In the genomic region with DNA sequence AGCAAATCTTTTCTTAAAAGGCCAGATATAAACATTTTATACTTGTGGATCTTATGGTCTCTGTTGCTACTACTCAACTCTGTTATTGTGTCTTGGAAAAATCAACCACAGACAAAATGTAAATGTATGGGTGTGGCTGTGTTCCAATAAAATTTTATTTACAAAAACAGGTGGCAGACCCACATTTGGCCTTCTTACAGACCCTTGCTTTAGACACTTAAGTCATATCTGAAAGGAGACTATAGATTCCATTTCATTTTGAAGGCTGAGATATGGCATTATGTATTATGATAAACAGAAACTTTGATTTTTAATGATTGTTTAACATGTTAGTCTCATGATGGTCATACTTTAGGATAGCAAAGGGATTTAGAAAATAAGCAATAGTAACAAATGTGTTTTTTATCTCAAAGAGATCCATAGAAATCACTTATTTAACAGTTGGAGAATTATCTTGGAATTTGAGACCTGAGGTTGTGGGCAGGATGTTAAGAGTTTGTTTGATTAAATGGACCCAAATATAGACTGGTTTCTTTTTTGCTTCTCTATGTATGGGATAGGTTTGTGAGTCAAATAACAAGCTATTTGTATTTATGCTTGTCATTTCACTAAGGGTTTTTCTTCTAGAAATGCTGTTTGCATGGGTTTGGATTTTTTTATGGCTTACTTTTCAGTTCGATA, we compare ENCODE assay signal across 21 cellular contexts. TPM values are rescaled to one million over a fixed set of nuclear protein-coding genes. Genes with fewer than 3 reads are reported as not detected.
DNase-seq lines count a peak whose midpoint lies in the region; ATAC-seq, FAIRE-seq and TF ChIP-seq lines count a peak whose summit lies in the region.
"Had no signal": no experiment of that assay in that cellular context is flagged by ENCODE, and none has a peak within 500 bp of the region (broad histone marks: within the 10 kb centered on the region; RNA-seq: fewer than 3 reads in every experiment).

No MANE protein-coding gene starts in this region.

- H3K9me3 ChIP-seq in A549 (no peaks in the 10 kb centered on the region), ascending aorta (no peaks in the 10 kb centered on the region), left lung (no peaks in the 10 kb centered on the region)
- H3K9me3 ChIP-seq: psoas muscle, stomach had no signal

- TF ChIP-seq POLR2A in A549 (IDR thresholded peaks at IDR 0.05; ENCODE audit: low read length): no peak

- no peak overlapping the region for H3K4me3 Mint-ChIP-seq in activated T-cell treated with anti-CD3 and anti-CD28 coated beads, Interleukin-2, amount 50 U/mL, for 4 hours
- H3K4me3 Mint-ChIP-seq: CD4-positive, alpha-beta memory T cell; naive thymus-derived CD8-positive, alpha-beta T cell had no signal

- H3K4me2 ChIP-seq in A549: no peak overlapping the region

- H3K9me3 Mint-ChIP-seq in activated T-cell treated with anti-CD3 and anti-CD28 coated beads, Interleukin-2, amount 50 U/mL, for 4 hours: no peaks in the 10 kb centered on the region
- H3K9me3 Mint-ChIP-seq: CD4-positive, alpha-beta memory T cell; naive thymus-derived CD8-positive, alpha-beta T cell had no signal

- ATAC-seq in A549 (no peak), HG02610 (IDR thresholded peaks at IDR 0.05; ENCODE audit: unreplicated experiment) (peak; percentile 49), left lung (no peak), HG03342 (IDR thresholded peaks at IDR 0.05; ENCODE audit: unreplicated experiment) (no peak)
- ATAC-seq in activated T-cell treated with anti-CD3 and anti-CD28 coated beads, Interleukin-2, amount 50 U/mL, for 4 hours: no peak
- ATAC-seq: naive thymus-derived CD8-positive, alpha-beta T cell; psoas muscle; Right ventricle myocardium inferior had no signal

- H3K27me3 Mint-ChIP-seq in activated T-cell treated with anti-CD3 and anti-CD28 coated beads, Interleukin-2, amount 50 U/mL, for 4 hours (ENCODE audit: low read depth): no peaks in the 10 kb centered on the region
- H3K27me3 Mint-ChIP-seq: naive thymus-derived CD8-positive, alpha-beta T cell had no signal

- H3K36me3 ChIP-seq in ascending aorta: peaks cover 0 to 12% of the 10 kb centered on the region in 2 donors
- H3K36me3 ChIP-seq in left lung: no peaks in the 10 kb centered on the region

- H3K4me1 Mint-ChIP-seq in activated T-cell treated with anti-CD3 and anti-CD28 coated beads, Interleukin-2, amount 50 U/mL, for 4 hours (ENCODE audit: low read depth): peaks cover 2% of the 10 kb centered on the region
- H3K4me1 Mint-ChIP-seq: CD4-positive, alpha-beta memory T cell had no signal

- H3K36me3 Mint-ChIP-seq in activated T-cell treated with anti-CD3 and anti-CD28 coated beads, Interleukin-2, amount 50 U/mL, for 4 hours (ENCODE audit: insufficient read depth): peaks cover 1% of the 10 kb centered on the region

- POLR2A ChIA-PET in A549 (lab: Yijun Ruan, JAX): no interaction called here

- peak; percentile 76 for FAIRE-seq in A549 (lab: Jason Lieb, UNC)
- FAIRE-seq: bronchial epithelial cell had no signal

- H3K4me3 ChIP-seq in A549 (no peak overlapping the region), ascending aorta (no peak overlapping the region), left lung (no peak overlapping the region)
- H3K4me3 ChIP-seq: psoas muscle, stomach had no signal

- H3K27me3 ChIP-seq in ascending aorta: no peaks in the 10 kb centered on the region
- no peaks in the 10 kb centered on the region for H3K27me3 ChIP-seq in left lung
- H3K27me3 ChIP-seq: stomach had no signal

- CTCF ChIA-PET in A549 (lab: Yijun Ruan, JAX): interaction anchor here (0.7 to 1.5 kb wide), 3 partner anchors 11 to 722 kb away, joined by 3 to 4 read pairs (median 3); no protein-coding TSS in a partner anchor

- WGBS in A549 (ENCODE audit: missing lambda C conversion rate): 91% methylated on average over 1 of the region's 1 CpG

- H3K27ac ChIP-seq in A549 (no peak overlapping the region), ascending aorta (peak overlapping the region; percentile 2 to 43), left lung (peak overlapping the region; percentile 34 to 35)
- H3K27ac ChIP-seq: HL-60, psoas muscle had no signal

- no peak for TF ChIP-seq EP300 in A549 (IDR thresholded peaks at IDR 0.05)

- no peak for TF ChIP-seq CTCF in A549 (IDR thresholded peaks at IDR 0.05)
- no peak for TF ChIP-seq CTCF in ascending aorta (IDR thresholded peaks at IDR 0.05)
- TF ChIP-seq CTCF in left lung (IDR thresholded peaks at IDR 0.05): no peak

- intact Hi-C loops in ascending aorta (cut with DNase I) (no loop called here), left lung (cut with DNase I) (no loop called here)

- DNase-seq in A549 (ENCODE audit: low read depth in 1 of 2, low spot score in 1 of 2) (no peak), ascending aorta (ENCODE audit: low spot score in 2 of 2) (no peak), left lung (no peak)
- no peak for DNase-seq in activated T-cell treated with anti-CD3 and anti-CD28 coated beads, Interleukin-2, amount 50 U/mL, for 4 hours
- DNase-seq in activated T-cell treated with anti-CD3 and anti-CD28 coated beads, Interleukin-2, amount 50 U/mL, for 48 hours: no peak
- no peak for DNase-seq in stimulated activated CD8-positive, alpha-beta memory T cell treated with anti-CD3 and anti-CD28 coated beads, Interleukin-4, amount 100 ng/mL, for 48 hours
- DNase-seq: activated naive CD4-positive, alpha-beta T cell treated with Interleukin-2 at 50 U/mL for 16 hours; CD4-positive, alpha-beta memory T cell; DMS79 treated with DMSO at 0.1 percent for 48 hours; effector CD8-positive, alpha-beta T cell; KBM-7; naive thymus-derived CD8-positive, alpha-beta T cell; NCI-H226; psoas muscle; stimulated activated CD4-positive, alpha-beta T cell treated with anti-CD3 and anti-CD28 coated beads, Interleukin-15, amount 100 ng/mL, for 24 hours; stomach had no signal

- H3K4me1 ChIP-seq in A549 (peaks cover 39% of the 10 kb centered on the region), ascending aorta (peaks cover 0 to 31% of the 10 kb centered on the region in 2 donors), left lung (peaks cover 13 to 19% of the 10 kb centered on the region in 2 donors)

- no peak for TF ChIP-seq RAD21 in A549 (conservative IDR thresholded peaks at IDR 0.05 in 1 of 2, IDR thresholded peaks at IDR 0.05 in 1 of 2)

TF ChIP-seq in A549, 52 proteins besides CTCF, POLR2A, EP300 and RAD21:
- TF ChIP-seq NR3C1 (IDR thresholded peaks at IDR 0.05) (no peak), JUN (IDR thresholded peaks at IDR 0.05) (no peak), PHF8 (IDR thresholded peaks at IDR 0.05; ENCODE audit: borderline replicate concordance, low read depth) (no peak), HDAC2 (IDR thresholded peaks at IDR 0.05) (no peak), KDM1A (IDR thresholded peaks at IDR 0.05; ENCODE audit: low read depth) (no peak), POLR2AphosphoS2 (conservative IDR thresholded peaks at IDR 0.05; ENCODE audit: low read length) (no peak), CBX8 (IDR thresholded peaks at IDR 0.05) (no peak), KDM5A (IDR thresholded peaks at IDR 0.05) (no peak)
- TF ChIP-seq, protein P1, sequence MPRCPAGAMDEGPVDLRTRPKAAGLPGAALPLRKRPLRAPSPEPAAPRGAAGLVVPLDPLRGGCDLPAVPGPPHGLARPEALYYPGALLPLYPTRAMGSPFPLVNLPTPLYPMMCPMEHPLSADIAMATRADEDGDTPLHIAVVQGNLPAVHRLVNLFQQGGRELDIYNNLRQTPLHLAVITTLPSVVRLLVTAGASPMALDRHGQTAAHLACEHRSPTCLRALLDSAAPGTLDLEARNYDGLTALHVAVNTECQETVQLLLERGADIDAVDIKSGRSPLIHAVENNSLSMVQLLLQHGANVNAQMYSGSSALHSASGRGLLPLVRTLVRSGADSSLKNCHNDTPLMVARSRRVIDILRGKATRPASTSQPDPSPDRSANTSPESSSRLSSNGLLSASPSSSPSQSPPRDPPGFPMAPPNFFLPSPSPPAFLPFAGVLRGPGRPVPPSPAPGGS (IDR thresholded peaks at IDR 0.05): no peak
- TF ChIP-seq, protein P2, sequence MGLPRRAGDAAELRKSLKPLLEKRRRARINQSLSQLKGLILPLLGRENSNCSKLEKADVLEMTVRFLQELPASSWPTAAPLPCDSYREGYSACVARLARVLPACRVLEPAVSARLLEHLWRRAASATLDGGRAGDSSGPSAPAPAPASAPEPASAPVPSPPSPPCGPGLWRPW (IDR thresholded peaks at IDR 0.05): no peak

RNA-seq across cellular contexts. Expression of a gene that starts 51.2 kb away (rescaled TPM):
- polyA plus RNA-seq in A549 (2011; rRNA removed) (85.3 and 89.0 TPM in 2 replicates), A549 (2017; fragmentation: RNase III; extraction: RNeasy Plus Mini Kit Qiagen cat#74134 plus additional on column Dnase treatment) (24.8 to 31.4 TPM (median 29.8 TPM) in 3 replicates)
- 13.6 and 14.2 TPM in 2 replicates for polyA plus RNA-seq in A549 (2012; cell fraction: cytosol; rRNA removed)
- polyA plus RNA-seq in A549 (2012; cell fraction: nucleus; rRNA removed): 13.3 and 25.1 TPM in 2 replicates
- 87.7 and 105 TPM in 2 replicates for polyA minus RNA-seq in A549 (2011; rRNA and poly(A)+ RNA removed)
- total RNA-seq in ascending aorta (56.4 TPM), left lung (10 to 100 TPM; 96.1 to 97.3 TPM)
- total RNA-seq in activated T-cell treated with anti-CD3 and anti-CD28 coated beads, Interleukin-2, amount 50 U/mL, for 4 hours: 10 to 100 TPM in 2 of 3 donors, 1 to 10 TPM in 1; 7.4 to 11.6 (median 10.9) TPM

Comparison
In these comparisons a context has a peak if more than half of its experiments do, and no peak if none do; other contexts are left out.
1. H3K27ac ChIP-seq: peak in ascending aorta (2 of 2) and left lung (2 of 2); none in A549 (0 of 2).